Comparison of ENCODE assay signal across 24 cellular contexts in genomic region chr12:74971201-74971600, GRCh38.
"Had no signal": no experiment of that assay in that cellular context is flagged by ENCODE, and none has a peak within 500 bp of the region (broad histone marks: within the 10 kb centered on the region; RNA-seq: fewer than 3 reads in every experiment).

No MANE protein-coding gene starts in this region.

- H3K4me3 ChIP-seq: stomach, suprapubic skin, testis, thoracic aorta, thyroid gland, tibial artery, tibial nerve, transverse colon, upper lobe of left lung, upper lobe of right lung, uterus, vagina had no signal

- H3K4me1 ChIP-seq: stomach, suprapubic skin, testis, thyroid gland, tibial artery, tibial nerve, transverse colon, upper lobe of left lung, upper lobe of right lung, uterus, vagina had no signal

- H3K27me3 ChIP-seq: stomach, suprapubic skin, testis, thyroid gland, tibial artery, tibial nerve, transverse colon, upper lobe of left lung, upper lobe of right lung, uterus, vagina had no signal

- H3K27ac ChIP-seq: stomach, suprapubic skin, testis, thoracic aorta, thyroid gland, tibial artery, tibial nerve, transverse colon, upper lobe of left lung, upper lobe of right lung, uterus, vagina had no signal

- DNase-seq: stimulated activated CD4-positive, alpha-beta T cell treated with anti-CD3 and anti-CD28 coated beads, Interleukin-2, amount 100 ng/mL, for 48 hours; stimulated activated CD4-positive, alpha-beta T cell treated with anti-CD3 and anti-CD28 coated beads, Interleukin-4, amount 100 ng/mL, for 1 hour; stimulated activated CD4-positive, alpha-beta T cell treated with anti-CD3 and anti-CD28 coated beads, Interleukin-4, amount 100 ng/mL, for 24 hours; stimulated activated CD4-positive, alpha-beta T cell treated with anti-CD3 and anti-CD28 coated beads, Interleukin-4, amount 100 ng/mL, for 4 hours; stimulated activated CD8-positive, alpha-beta memory T cell treated with anti-CD3 and anti-CD28 coated beads, Interleukin-4, amount 100 ng/mL, for 48 hours; stimulated activated naive B cell treated with anti-CD40 and anti-IgM and Interleukin-4, amounts not matched to agents 10 μg/mL and 1 μg/mL and 100 μg/mL, for 72 hours; stimulated activated naive CD4-positive, alpha-beta T cell; stimulated activated naive CD4-positive, alpha-beta T cell treated with Interleukin-2 at 50 U/mL for 16 hours; stimulated activated naive CD8-positive, alpha-beta T cell treated with anti-CD3 and anti-CD28 coated beads, Interleukin-15, amount 100 ng/mL, for 72 hours; stimulated activated naive CD8-positive, alpha-beta T cell treated with anti-CD3 and anti-CD28 coated beads, Interleukin-15, Interleukin-2, amounts not matched to agents 100 U/mL and 50 U/mL, for 24 hours; stomach; substantia nigra; testis; thyroid gland; tibial artery; transverse colon; trophoblast cell; upper lobe of left lung; upper lobe of right lung; uterus had no signal

- H3K36me3 ChIP-seq: stomach, suprapubic skin, thoracic aorta, thyroid gland, tibial artery, tibial nerve, transverse colon, upper lobe of left lung, upper lobe of right lung, uterus, vagina had no signal

- H3K9me3 ChIP-seq: stomach, suprapubic skin, testis, thoracic aorta, thyroid gland, tibial artery, tibial nerve, transverse colon, upper lobe of left lung, upper lobe of right lung, uterus, vagina had no signal
